ENCODE assay signal across 8 cellular contexts in genomic region chr12:121466800-121467637, GRCh38.
A peak's percentile ranks its signal among the peaks of the same experiment; 100 is the strongest.
DNase-seq lines count a peak whose midpoint lies in the region; ATAC-seq and TF ChIP-seq lines count a peak whose summit lies in the region.

No MANE protein-coding gene starts in this region.

- H2AFZ ChIP-seq in H9 (ENCODE audit: low read length) (no peak overlapping the region), trophoblast cell (ENCODE audit: insufficient read depth, low read length, poor library complexity) (peak overlapping the region; percentile 91)

- peak overlapping the region; percentile 52 to 69; a peak in 4 of 5 replicates for H3K4me3 Mint-ChIP-seq in H9
- peak overlapping the region; percentile 54 for H3K4me3 Mint-ChIP-seq in activated naive CD4-positive, alpha-beta T cell treated with anti-CD3 and anti-CD28 coated beads, Interleukin-2, amount 50 U/mL, for 24 hours

- TF ChIP-seq EP300 in tibial nerve (IDR thresholded peaks at IDR 0.05): no peak

- H2BK12ac ChIP-seq in H9 (ENCODE audit: insufficient read length, low read depth, low read length) (no peak overlapping the region), trophoblast cell (ENCODE audit: low read length) (no peak overlapping the region)

- H3K23ac ChIP-seq in H9 (ENCODE audit: insufficient read length, low read depth, low read length): no peak overlapping the region
- no peak overlapping the region for H3K23ac ChIP-seq in trophoblast cell (ENCODE audit: low read length)

- H2BK20ac ChIP-seq in H9 (ENCODE audit: low read depth, low read length, poor library complexity, severe bottlenecking): no peak overlapping the region

- no peaks in the 10 kb centered on the region for H4K20me1 ChIP-seq in H9 (ENCODE audit: control insufficient read depth, insufficient read depth, insufficient read length)

- H3K4ac ChIP-seq in H9 (ENCODE audit: low read depth, low read length): no peak overlapping the region
- H3K4ac ChIP-seq in trophoblast cell (ENCODE audit: low read depth, low read length): peak overlapping the region; percentile 9

- H3K23me2 ChIP-seq in H9 (ENCODE audit: insufficient read length, low read depth, low read length, poor library complexity, severe bottlenecking): peaks cover 7% of the 10 kb centered on the region

- H3K4me2 ChIP-seq in H9 (ENCODE audit: insufficient read depth, insufficient read length, low read length): peak overlapping the region; percentile 36
- peak overlapping the region; percentile 98 for H3K4me2 ChIP-seq in trophoblast cell (ENCODE audit: low read length)

- H2BK5ac ChIP-seq in H9 (ENCODE audit: insufficient read length, low read length) (no peak overlapping the region), trophoblast cell (ENCODE audit: low read depth, low read length, poor library complexity) (peak overlapping the region; percentile 48)

- in situ Hi-C loops in SK-MEL-5 (cut with HindIII; ENCODE audit: low pct_unique_long_range_greater_than_20kb, low sequenced_read_pairs): no loop called here

- peaks cover 22 to 24% of the 10 kb centered on the region in 2 experiments for H3K4me1 Mint-ChIP-seq in H9
- H3K4me1 Mint-ChIP-seq in activated naive CD4-positive, alpha-beta T cell treated with anti-CD3 and anti-CD28 coated beads, Interleukin-2, amount 50 U/mL, for 24 hours: peaks cover 22% of the 10 kb centered on the region

- H3K9me3 ChIP-seq in H9 (ENCODE audit: control insufficient read depth, low read depth, low read length) (no peaks in the 10 kb centered on the region), trophoblast cell (ENCODE audit: insufficient read depth, low read depth, low read length) (peaks cover 2% of the 10 kb centered on the region), tibial nerve (no peaks in the 10 kb centered on the region)

- DNase-seq in GM03348 (ENCODE audit: low spot score): peak; percentile 99
- DNase-seq in H9: peak; percentile 92
- DNase-seq in M059J (ENCODE audit: low read depth): peak; percentile 86
- peak; percentile 85 for DNase-seq in SK-MEL-5 (ENCODE audit: low read depth, low spot score)
- peak; percentile 95 for DNase-seq in Right ventricle myocardium superior
- peak; percentile 85 to 93 for DNase-seq in trophoblast cell
- DNase-seq in tibial nerve (ENCODE audit: low spot score in 2 of 2): peak; percentile 62 to 75

- H3K18ac ChIP-seq in H9 (ENCODE audit: insufficient read length, low read depth, low read length) (peak overlapping the region; percentile 78), trophoblast cell (ENCODE audit: low read length) (peak overlapping the region; percentile 55)

- no peak overlapping the region for H2BK15ac ChIP-seq in H9 (ENCODE audit: low read depth, low read length)

- TF ChIP-seq CTCF in H9 (conservative IDR thresholded peaks at IDR 0.05) (no peak), tibial nerve (IDR thresholded peaks at IDR 0.05) (no peak)

- no peak overlapping the region for H4K91ac ChIP-seq in H9 (ENCODE audit: insufficient read length, low read depth, low read length)
- peak overlapping the region; percentile 80 for H4K91ac ChIP-seq in trophoblast cell (ENCODE audit: low read depth, low read length)

- peak overlapping the region; percentile 33 for H4K12ac ChIP-seq in trophoblast cell (ENCODE audit: low read depth, low read length)

- H3K79me2 ChIP-seq in H9 (ENCODE audit: insufficient read depth, low read length) (peaks cover 12% of the 10 kb centered on the region; the same call in 1 of the 2 replicates), trophoblast cell (ENCODE audit: control insufficient read depth, insufficient read depth, low read length, poor library complexity) (peaks cover 8% of the 10 kb centered on the region)

- H3K36me3 ChIP-seq in trophoblast cell (ENCODE audit: control insufficient read depth in 1 of 2, insufficient read depth in 2 of 2, low read length in 2 of 2) (peaks cover 6 to 8% of the 10 kb centered on the region in 2 experiments), tibial nerve (no peaks in the 10 kb centered on the region)

- WGBS in H9 (ENCODE audit: extremely low coverage, insufficient read length, low lambda C conversion rate): no CpG with 5 or more reads among the region's 138 CpGs
- no CpG with 5 or more reads among the region's 138 CpGs for WGBS in trophoblast cell (ENCODE audit: extremely low coverage, insufficient coverage, insufficient read length)
- WGBS in tibial nerve, 2 donors: 0 to 1% methylated on average over 1 to 69 of the region's 138 CpGs

- no peak overlapping the region for H4K8ac ChIP-seq in H9 (replicated peaks; ENCODE audit: insufficient read length, low read depth, low read length)
- H4K8ac ChIP-seq in trophoblast cell (ENCODE audit: low read depth, low read length): peak overlapping the region; percentile 47

- peak overlapping the region; percentile 89 for H3K4me3 ChIP-seq in trophoblast cell (ENCODE audit: low read depth, low read length)
- peak overlapping the region; percentile 50 to 87 (median 76) for H3K4me3 ChIP-seq in tibial nerve

- H3K9me3 Mint-ChIP-seq in H9: peaks cover 0 to 2% of the 10 kb centered on the region in 2 experiments; a peak in 1 of 5 replicates
- H3K9me3 Mint-ChIP-seq in activated naive CD4-positive, alpha-beta T cell treated with anti-CD3 and anti-CD28 coated beads, Interleukin-2, amount 50 U/mL, for 24 hours: no peaks in the 10 kb centered on the region

- H3K27ac Mint-ChIP-seq in H9: no peak overlapping the region
- H3K27ac Mint-ChIP-seq in activated naive CD4-positive, alpha-beta T cell treated with anti-CD3 and anti-CD28 coated beads, Interleukin-2, amount 50 U/mL, for 24 hours: no peak overlapping the region

- H3K4me1 ChIP-seq in H9 (ENCODE audit: insufficient read depth, low read length) (peaks cover 5% of the 10 kb centered on the region; the same call in 1 of the 2 replicates), trophoblast cell (ENCODE audit: control insufficient read depth in 1 of 2, insufficient read depth in 2 of 2, low read length in 2 of 2) (peaks cover 2 to 6% of the 10 kb centered on the region in 2 experiments), tibial nerve (peaks cover 0 to 35% (median 6%) of the 10 kb centered on the region in 4 donors)

- TF ChIP-seq POLR2A in tibial nerve (IDR thresholded peaks at IDR 0.05): peak in 1 of 2 donors; percentile 31

- H4K5ac ChIP-seq in H9 (ENCODE audit: insufficient read length, low read depth, low read length): no peak overlapping the region

- no peak overlapping the region for H3K27ac ChIP-seq in H9 (ENCODE audit: insufficient read length, low read depth, low read length)
- H3K27ac ChIP-seq in trophoblast cell (ENCODE audit: low read depth, low read length): peak overlapping the region; percentile 80
- H3K27ac ChIP-seq in tibial nerve: peak overlapping the region; percentile 60 to 88 (median 83)

- H3K27me3 ChIP-seq in H9 (ENCODE audit: insufficient read depth, low read length) (no peaks in the 10 kb centered on the region), trophoblast cell (ENCODE audit: insufficient read depth, low read length) (no peaks in the 10 kb centered on the region), tibial nerve (no peaks in the 10 kb centered on the region)

- H3K27me3 Mint-ChIP-seq in H9 (ENCODE audit: low read depth): peaks cover 9% of the 10 kb centered on the region
- H3K27me3 Mint-ChIP-seq in activated naive CD4-positive, alpha-beta T cell treated with anti-CD3 and anti-CD28 coated beads, Interleukin-2, amount 50 U/mL, for 24 hours: no peaks in the 10 kb centered on the region

- H3K14ac ChIP-seq in H9 (ENCODE audit: insufficient read depth, low read length) (peak overlapping the region; percentile 89), trophoblast cell (ENCODE audit: low read length) (peak overlapping the region; percentile 50)

- H2AK5ac ChIP-seq in H9 (ENCODE audit: insufficient read length, low read length): no peak overlapping the region
- no peak overlapping the region for H2AK5ac ChIP-seq in trophoblast cell (ENCODE audit: low read length)

- H3K79me1 ChIP-seq in H9 (ENCODE audit: insufficient read depth, low read depth, low read length, poor library complexity, severe bottlenecking) (peaks cover 15% of the 10 kb centered on the region), trophoblast cell (ENCODE audit: low read length) (peaks cover 14% of the 10 kb centered on the region)

- peak overlapping the region; percentile 47 for H3K9ac ChIP-seq in H9 (ENCODE audit: extremely low read depth, insufficient read length, low read length)
- peak overlapping the region; percentile 78 for H3K9ac ChIP-seq in trophoblast cell (ENCODE audit: low read length)

- H3T11ph ChIP-seq in H9 (ENCODE audit: low read length): no peak overlapping the region

- ATAC-seq in Right ventricle myocardium superior (ENCODE audit: poor library complexity): peak; percentile 97

- peaks cover 3 to 8% (median 5%) of the 10 kb centered on the region in 3 experiments; a peak in 6 of 7 replicates for H3K36me3 Mint-ChIP-seq in H9 (ENCODE audit: insufficient read depth in 1 of 3, low read depth in 3 of 3)
- no peaks in the 10 kb centered on the region for H3K36me3 Mint-ChIP-seq in activated naive CD4-positive, alpha-beta T cell treated with anti-CD3 and anti-CD28 coated beads, Interleukin-2, amount 50 U/mL, for 24 hours

- intact Hi-C loops in Right ventricle myocardium superior (cut with DNase I): no loop called here

- no peak overlapping the region for H2BK120ac ChIP-seq in H9 (ENCODE audit: low read depth, low read length, poor library complexity, severe bottlenecking)
- peak overlapping the region; percentile 8 for H2BK120ac ChIP-seq in trophoblast cell (ENCODE audit: insufficient read depth, low read length, poor library complexity)

- no peak overlapping the region for H3K56ac ChIP-seq in H9 (ENCODE audit: insufficient read length, low read depth, low read length)
